ENCODE assay signal across 24 cellular contexts in genomic region chr3:138011722-138012121, GRCh38. TPM values are rescaled to one million over a fixed set of nuclear protein-coding genes. Genes with fewer than 3 reads are reported as not detected.
DNase-seq lines count a peak whose midpoint lies in the region; ATAC-seq, FAIRE-seq and TF ChIP-seq lines count a peak whose summit lies in the region.
"Had no signal": no experiment of that assay in that cellular context is flagged by ENCODE, and none has a peak within 500 bp of the region (broad histone marks: within the 10 kb centered on the region; RNA-seq: fewer than 3 reads in every experiment).

No MANE protein-coding gene starts in this region.

- TF ChIP-seq RAD21 in K562 (CRISPR knock-in tag; conservative IDR thresholded peaks at IDR 0.05 in 1 of 2, IDR thresholded peaks at IDR 0.05 in 1 of 2): no peak

- intact Hi-C loops in K562 (cut with micrococcal nuclease): no loop called here

- no peaks in the 10 kb centered on the region for H3K9me1 ChIP-seq in K562 (ENCODE audit: control insufficient read depth, insufficient read depth, low read length)

- H3K4me1 Mint-ChIP-seq in stimulated activated memory B cell treated with anti-CD40 and anti-IgM and Interleukin-4, amounts not matched to agents 10 μg/mL and 1 μg/mL and 100 μg/mL, for 72 hours: no peaks in the 10 kb centered on the region

- ATAC-seq in K562 (no peak), HG03439 (IDR thresholded peaks at IDR 0.05; ENCODE audit: unreplicated experiment) (no peak)
- peak; percentile 21 for ATAC-seq in stimulated activated memory B cell treated with anti-CD40 and anti-IgM and Interleukin-4, amounts not matched to agents 10 μg/mL and 1 μg/mL and 100 μg/mL, for 72 hours
- ATAC-seq: GM12878, HepG2 had no signal

- H3K4me1 ChIP-seq in K562 (replicated peaks in 1 of 2; ENCODE audit: control insufficient read depth in 2 of 2, insufficient read depth in 2 of 2, low read length in 2 of 2): peaks cover 0 to 8% of the 10 kb centered on the region in 2 experiments; a peak in 2 of 5 replicates
- H3K4me1 ChIP-seq in right atrium auricular region: peaks cover 0 to 7% of the 10 kb centered on the region in 2 donors
- H3K4me1 ChIP-seq: BE2C had no signal

- no peaks in the 10 kb centered on the region for H3K36me3 Mint-ChIP-seq in stimulated activated memory B cell treated with anti-CD40 and anti-IgM and Interleukin-4, amounts not matched to agents 10 μg/mL and 1 μg/mL and 100 μg/mL, for 72 hours

- H3K36me3 ChIP-seq in K562 (ENCODE audit: control insufficient read depth, insufficient read depth, low read length): no peaks in the 10 kb centered on the region
- H3K36me3 ChIP-seq in right atrium auricular region: no peaks in the 10 kb centered on the region
- H3K36me3 ChIP-seq: BE2C had no signal

- TF ChIP-seq CTCF in K562 (IDR thresholded peaks at IDR 0.05 in 2 of 3, conservative IDR thresholded peaks at IDR 0.05 in 1 of 3; ENCODE audit: insufficient read depth in 2 of 3, low read depth in 1 of 3, low read length in 3 of 3) (no peak), right atrium auricular region (IDR thresholded peaks at IDR 0.05) (no peak)

- in situ Hi-C loops in K562 (cut with MboI): no loop called here

- TF ChIP-seq EP300 in K562 (IDR thresholded peaks at IDR 0.05; ENCODE audit: low read length): no peak

- POLR2A ChIA-PET in K562 (lab: Yijun Ruan, JAX): no interaction called here

- H3K79me2 ChIP-seq in K562 (ENCODE audit: control insufficient read depth, insufficient read depth, low read length): no peaks in the 10 kb centered on the region

- 0% methylated on average over 2 of the region's 2 CpGs for WGBS in K562 (ENCODE audit: insufficient coverage, low coverage, missing lambda C conversion rate)

- H3K27me3 ChIP-seq in K562 (ENCODE audit: control insufficient read depth in 2 of 2, insufficient read depth in 2 of 2, low read length in 2 of 2) (no peaks in the 10 kb centered on the region; a peak in 1 of 5 replicates), right atrium auricular region (no peaks in the 10 kb centered on the region)
- H3K27me3 ChIP-seq: BE2C had no signal

- no peaks in the 10 kb centered on the region for H3K9me3 ChIP-seq in K562 (replicated peaks; ENCODE audit: control insufficient read depth, insufficient read depth, low read depth, low read length)
- no peaks in the 10 kb centered on the region for H3K9me3 ChIP-seq in right atrium auricular region
- H3K9me3 ChIP-seq: BE2C had no signal

- no TSS peak for BruUV-seq in K562 (replicated peaks; lab: Mats Ljungman, UMichigan)

- H3K4me3 ChIP-seq in K562: no peak overlapping the region
- no peak overlapping the region for H3K4me3 ChIP-seq in right atrium auricular region
- H3K4me3 ChIP-seq: GM12878 had no signal

- H3K27ac Mint-ChIP-seq in stimulated activated memory B cell treated with anti-CD40 and anti-IgM and Interleukin-4, amounts not matched to agents 10 μg/mL and 1 μg/mL and 100 μg/mL, for 72 hours: no peak overlapping the region

- H3K27ac ChIP-seq in K562 (ENCODE audit: extremely low read depth, low read depth, low read length) (no peak overlapping the region), right atrium auricular region (peak overlapping the region; percentile 43 to 64)
- H3K27ac ChIP-seq: HL-60, KMS-11 had no signal

- no peaks in the 10 kb centered on the region for H3K9me3 Mint-ChIP-seq in stimulated activated memory B cell treated with anti-CD40 and anti-IgM and Interleukin-4, amounts not matched to agents 10 μg/mL and 1 μg/mL and 100 μg/mL, for 72 hours

- CTCF ChIA-PET in K562 (lab: Yijun Ruan, JAX; ENCODE audit: low intra/inter-chr PET ratio): no interaction called here

- H3K27me3 Mint-ChIP-seq in stimulated activated memory B cell treated with anti-CD40 and anti-IgM and Interleukin-4, amounts not matched to agents 10 μg/mL and 1 μg/mL and 100 μg/mL, for 72 hours: no peaks in the 10 kb centered on the region

- no peak for FAIRE-seq in K562 (lab: Jason Lieb, UNC)
- FAIRE-seq: GM12878, H54, HepG2, RCC 7860 had no signal

- no peak overlapping the region for H3K9ac ChIP-seq in K562 (ENCODE audit: insufficient read depth in 1 of 2, low read depth in 2 of 2, low read length in 2 of 2)
- H3K9ac ChIP-seq: KMS-11 had no signal

- no peak overlapping the region for H3K4me3 Mint-ChIP-seq in stimulated activated memory B cell treated with anti-CD40 and anti-IgM and Interleukin-4, amounts not matched to agents 10 μg/mL and 1 μg/mL and 100 μg/mL, for 72 hours

- H4K20me1 ChIP-seq in K562 (replicated peaks; ENCODE audit: control insufficient read depth, insufficient read depth, low read length): no peaks in the 10 kb centered on the region

- no peak overlapping the region for H3K4me2 ChIP-seq in K562 (ENCODE audit: insufficient read depth, low read length)
- H3K4me2 ChIP-seq: KMS-11 had no signal

- TF ChIP-seq POLR2A in K562 (conservative IDR thresholded peaks at IDR 0.05): no peak

- H2AFZ ChIP-seq in K562 (ENCODE audit: low read depth, low read length): no peak overlapping the region

- DNase-seq in NCI-H82 (lab: John Stamatoyannopoulos, UW) (peak; percentile 74), K562 (ENCODE audit: extremely low read depth in 1 of 4, low spot score in 3 of 4) (peak in 1 of 4 experiments; percentile 1), right atrium auricular region (ENCODE audit: low spot score) (no peak), NCI-H524 treated with DMSO at 0.1 percent for 48 hours (lab: John Stamatoyannopoulos, UW) (no peak), A172 (ENCODE audit: low spot score) (no peak)
- DNase-seq: BE2C, DMS 273 treated with DMSO at 0.1 percent for 48 hours, DND-41, MV-4-11, NCI-H1105 treated with DMSO at 0.1 percent for 48 hours, NCI-H2029 treated with DMSO at 0.1 percent for 48 hours, NCI-H226, NCI-H510A treated with DMSO at 0.1 percent for 48 hours, OCI-M1 had no signal

TF ChIP-seq in K562, 482 proteins besides CTCF, POLR2A, EP300 and RAD21 (continues in another document):
- TF ChIP-seq ZNF780A (CRISPR knock-in tag; IDR thresholded peaks at IDR 0.05): no peak
- TF ChIP-seq THRAP3 (IDR thresholded peaks at IDR 0.05; ENCODE audit: borderline replicate concordance): no peak
- peak; percentile 55 for TF ChIP-seq MEIS2 (IDR thresholded peaks at IDR 0.05; ENCODE audit: partially characterized antibody)
- TF ChIP-seq TAF1 (IDR thresholded peaks at IDR 0.05; ENCODE audit: control insufficient read depth, extremely low read depth, insufficient read depth, low read length, severe bottlenecking): no peak
- TF ChIP-seq PKNOX1 (IDR thresholded peaks at IDR 0.05): peak; percentile 60; the same call in 1 of the 2 replicates
- no peak for TF ChIP-seq ZBTB1 (CRISPR knock-in tag; IDR thresholded peaks at IDR 0.05; ENCODE audit: borderline replicate concordance, low read depth)
- TF ChIP-seq BCL6 (CRISPR knock-in tag; IDR thresholded peaks at IDR 0.05): no peak
- TF ChIP-seq PCBP2 (IDR thresholded peaks at IDR 0.05; ENCODE audit: low read depth, low read length, poor library complexity, severe bottlenecking): no peak

RNA-seq across cellular contexts. Expression of gene CLDN18, which starts 1.8 kb away (rescaled TPM):
- not detected in 2 replicates for total RNA-seq in K562 (2011; cell fraction: chromatin; rRNA removed; ENCODE audit: low replicate concordance)
- not detected in 2 replicates for total RNA-seq in K562 (2011; cell fraction: nucleolus; rRNA removed)
- total RNA-seq in K562 (2011; cell fraction: nucleoplasm; rRNA removed): not detected in 2 replicates
- 0.04 TPM in 1 of 2 replicates, not detected in the other for total RNA-seq in K562 (2014; rRNA removed)
- not detected in 2 replicates for total RNA-seq in K562 (2014; rRNA removed; fragmentation: Illumina TruSeq; extraction: Trizol)
- total RNA-seq in K562 (2015; rRNA removed; fragmentation: Illumina TruSeq; extraction: Trizol): not detected in 2 replicates
- 0.11 TPM in 2 replicates for total RNA-seq in K562 (2021)
- not detected in 2 replicates for polyA plus RNA-seq in K562 (2011; rRNA removed)
- polyA plus RNA-seq in K562 (2011; cell fraction: cytosol; rRNA removed): not detected in 2 replicates
- not detected in 2 replicates for polyA plus RNA-seq in K562 (2011; cell fraction: nucleus; rRNA removed)
- not detected in 2 replicates for polyA plus RNA-seq in K562 (2012)
- polyA plus RNA-seq in K562 (2014; fragmentation: Illumina TruSeq; extraction: Trizol): not detected in 2 replicates
- not detected for polyA plus RNA-seq in K562 (2014; fragmentation: Nextera tagmentation; extraction: Ambion mirVana)
- polyA plus RNA-seq in K562 (2014; rRNA removed): not detected in 2 replicates
- not detected in 2 replicates for polyA minus RNA-seq in K562 (2011; rRNA and poly(A)+ RNA removed)
- polyA minus RNA-seq in K562 (2011; cell fraction: cytosol; rRNA and poly(A)+ RNA removed): not detected in 2 replicates
- polyA minus RNA-seq in K562 (2011; cell fraction: nucleus; rRNA and poly(A)+ RNA removed): not detected in 2 replicates
- 10 to 100 TPM in 1 of 2 donors, under 1 TPM in 1; 0.12 to 21.0 TPM for total RNA-seq in right atrium auricular region
- 0.07 and 0.26 TPM in 2 replicates for total RNA-seq in A172 (2014; rRNA removed; shearing (Covaris generic))
- total RNA-seq: A673, HepG2, SK-MEL-5 had no signal
- polyA plus RNA-seq: HepG2 had no signal
